ENCODE assay signal across 17 cellular contexts in the genomic region with DNA sequence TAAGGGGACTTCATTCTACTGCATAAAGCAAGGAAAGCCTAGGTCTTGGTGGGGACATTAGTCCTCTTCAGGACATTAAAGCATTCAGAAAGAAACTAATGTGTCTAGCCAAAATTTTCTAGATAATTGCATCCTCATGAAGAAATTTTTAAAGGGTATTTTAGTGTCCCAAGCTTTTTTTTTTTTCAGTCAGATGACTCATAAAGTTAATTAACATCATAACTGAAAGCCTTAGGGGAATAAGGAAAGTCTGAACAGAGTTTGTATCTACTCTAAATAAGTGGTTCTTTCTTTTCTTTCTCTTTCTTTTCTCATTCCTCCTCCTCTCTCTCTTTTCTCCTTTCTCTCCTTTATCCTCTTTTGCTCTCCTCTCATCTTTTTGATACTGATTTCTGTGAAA.
"Had no signal": no experiment of that assay in that cellular context is flagged by ENCODE, and none has a peak within 500 bp of the region (broad histone marks: within the 10 kb centered on the region; RNA-seq: fewer than 3 reads in every experiment).

No MANE protein-coding gene starts in this region.

- H3K4me1 ChIP-seq: colonic mucosa, lower lobe of right lung, neural progenitor cell, stomach had no signal

- FAIRE-seq: pancreas had no signal

- ATAC-seq: lower lobe of right lung, pancreas, T-helper 17 cell, WTC11 had no signal

- DNase-seq: activated CD4-positive, alpha-beta T cell treated with anti-CD3 and anti-CD28 coated beads, Interleukin-2, amount 10 ng/mL, durations not matched to agents 7 days and 5 days; activated gamma-delta T cell; activated naive CD8-positive, alpha-beta T cell treated with anti-CD3 and anti-CD28 coated beads, Interleukin-2, amount 10 ng/mL, durations not matched to agents 7 days and 5 days; aorta; colonic mucosa; effector CD8-positive, alpha-beta T cell; immature natural killer cell; lower lobe of right lung; midbrain; pancreas; stimulated activated CD4-positive, alpha-beta T cell treated with anti-CD3 and anti-CD28 coated beads, Interleukin-15, amount 100 ng/mL, for 24 hours; stimulated activated CD4-positive, alpha-beta T cell treated with anti-CD3 and anti-CD28 coated beads, Interleukin-4, amount 100 ng/mL, for 24 hours; stomach; T-helper 17 cell had no signal

- H3K27me3 ChIP-seq: cardiac muscle cell, colonic mucosa, neural progenitor cell, pancreas, stomach had no signal

- H3K36me3 ChIP-seq: cardiac muscle cell, colonic mucosa, lower lobe of right lung, neural progenitor cell, pancreas, stomach had no signal

- H3K9me3 ChIP-seq: colonic mucosa, lower lobe of right lung, pancreas, stomach had no signal

- H3K4me3 ChIP-seq: cardiac muscle cell, colonic mucosa, lower lobe of right lung, neural progenitor cell, pancreas, stomach had no signal

- H3K27ac ChIP-seq: cardiac muscle cell, colonic mucosa, lower lobe of right lung, neural progenitor cell, pancreas, stomach had no signal
